16 cellular contexts compared by ENCODE assay signal in genomic region chr22:42929838-42930155, GRCh38.
DNase-seq lines count a peak whose midpoint lies in the region; ATAC-seq, FAIRE-seq and TF ChIP-seq lines count a peak whose summit lies in the region.
"Had no signal": no experiment of that assay in that cellular context is flagged by ENCODE, and none has a peak within 500 bp of the region (broad histone marks: within the 10 kb centered on the region; RNA-seq: fewer than 3 reads in every experiment).

No MANE protein-coding gene starts in this region.

- H3K4me1 ChIP-seq in GM12878 (ENCODE audit: control insufficient read depth, insufficient read depth, low read length), result peaks cover 80% of the 10 kb centered on the region
- peaks cover 89% of the 10 kb centered on the region for H3K4me1 ChIP-seq in lower lobe of right lung
- peaks cover 42 to 100% (median 82%) of the 10 kb centered on the region in 6 donors for H3K4me1 ChIP-seq in spleen

- BruUV-seq in GM12878 (replicated peaks; lab: Mats Ljungman, UMichigan), result no TSS peak

- no peak overlapping the region for H2AFZ ChIP-seq in GM12878 (ENCODE audit: control insufficient read depth, low read depth, low read length)

- FAIRE-seq in GM12878 (lab: Jason Lieb, UNC), result no peak
- FAIRE-seq: colon, frontal cortex had no signal

- peaks cover 87% of the 10 kb centered on the region for H3K79me2 ChIP-seq in GM12878 (ENCODE audit: control insufficient read depth, insufficient read depth, low read length)

- 69% methylated on average over 6 of the region's 6 CpGs for WGBS in GM12878 (ENCODE audit: insufficient coverage, insufficient replicate concordance, low lambda C conversion rate, missing lambda C conversion rate)
- 51 to 67% (median 56%) methylated on average over 6 of the region's 6 CpGs for whole genome bisulfite sequencing in spleen, 5 donors

- peak overlapping the region; percentile 75 for H3K9ac ChIP-seq in GM12878 (ENCODE audit: control insufficient read depth, insufficient read depth, low read length)

- no peaks in the 10 kb centered on the region for H3K27me3 ChIP-seq in GM12878 (replicated peaks in 1 of 2; ENCODE audit: control insufficient read depth in 2 of 2, insufficient read depth in 2 of 2, low read length in 1 of 2)
- no peaks in the 10 kb centered on the region for H3K27me3 ChIP-seq in lower lobe of right lung (ENCODE audit: low read depth)
- no peaks in the 10 kb centered on the region for H3K27me3 ChIP-seq in spleen (replicated peaks in 1 of 7)

- DNase-seq in COLO829 (ENCODE audit: low spot score) (peak; percentile 54), GM12878 (ENCODE audit: low read depth, low spot score) (no peak), lower lobe of right lung (no peak), spleen (peak; percentile 35), cortex of kidney (lab: John Stamatoyannopoulos, UW) (no peak), DMS153 treated with DMSO at 0.1 percent for 48 hours (lab: John Stamatoyannopoulos, UW; ENCODE audit: unreplicated experiment) (no peak), UCSD-AML1 (lab: John Stamatoyannopoulos, UW; ENCODE audit: unreplicated experiment) (no peak), A172 (ENCODE audit: low spot score) (no peak)
- DNase-seq: activated CD4-positive, alpha-beta T cell treated with anti-CD3 and anti-CD28 coated beads, Interleukin-2, amount 10 ng/mL, durations not matched to agents 24 days and 14 days; C1 segment of cervical spinal cord; NCI-H1436 treated with DMSO at 0.1 percent for 48 hours; NCI-H774; retina had no signal

- H3K4me3 ChIP-seq in GM12878 (0 out of 2 replicates have a peak overlapping the region, but pooled peaks have one; percentile 13), lower lobe of right lung (no peak overlapping the region), spleen (no peak overlapping the region)
- H3K4me3 ChIP-seq: SK-N-MC had no signal

- H3K4me2 ChIP-seq in GM12878 (ENCODE audit: control insufficient read depth, insufficient read depth), result peak overlapping the region; percentile 98

- no peak for TF ChIP-seq CTCF in GM12878 (IDR thresholded peaks at IDR 0.05 in 2 of 3, conservative IDR thresholded peaks at IDR 0.05 in 1 of 3; ENCODE audit: control insufficient read depth in 2 of 3, extremely low read depth in 1 of 3, insufficient read depth in 1 of 3, low read depth in 3 of 3, low read length in 3 of 3)
- TF ChIP-seq CTCF in lower lobe of right lung (IDR thresholded peaks at IDR 0.05), result no peak
- TF ChIP-seq CTCF in spleen (IDR thresholded peaks at IDR 0.05 in 8 of 11, conservative IDR thresholded peaks at IDR 0.05 in 3 of 11), result no peak

- intact Hi-C loops in GM12878 (cut with micrococcal nuclease; ENCODE audit: unreplicated experiment), result loop anchor here (5.0 kb wide), 1 partner anchor 83 kb away; no protein-coding TSS in a partner anchor
- intact Hi-C loops in lower lobe of right lung (cut with DNase I), result no loop called here
- intact Hi-C loops in spleen (cut with DNase I; ENCODE audit: low total_unique reads), result no loop called here

- no peaks in the 10 kb centered on the region; the same call in 2 of the 3 replicates for H3K9me3 ChIP-seq in GM12878 (replicated peaks; ENCODE audit: control insufficient read depth, insufficient read depth, low read length)
- no peaks in the 10 kb centered on the region for H3K9me3 ChIP-seq in lower lobe of right lung
- H3K9me3 ChIP-seq in spleen, result no peaks in the 10 kb centered on the region

- peak overlapping the region; percentile 99 for H3K27ac ChIP-seq in GM12878 (ENCODE audit: control insufficient read depth, insufficient read depth)
- peak overlapping the region; percentile 86 for H3K27ac ChIP-seq in lower lobe of right lung
- peak overlapping the region; percentile 46 to 94 (median 86) for H3K27ac ChIP-seq in spleen
- H3K27ac ChIP-seq: SK-N-MC had no signal

- CTCF ChIA-PET in GM12878 (lab: Yijun Ruan, JAX), result interaction anchor here (0.6 to 2.5 kb wide), 6 partner anchors 11 to 219 kb away, joined by 3 to 16 read pairs (median 6); no protein-coding TSS in a partner anchor

- SMC1A ChIA-PET in GM12878 (lab: Charles Lee; ENCODE audit: uncharacterized antibody, unreplicated experiment), result interaction anchor here (0.7 to 4.8 kb wide), 12 partner anchors 8 to 84 kb away, joined by 3 to 35 read pairs (median 6); no protein-coding TSS in a partner anchor

- RAD21 ChIA-PET in GM12878 (lab: Charles Lee; ENCODE audit: unreplicated experiment), result interaction anchor here (1.4 to 2.3 kb wide), 3 partner anchors 35 to 62 kb away, joined by 7 to 13 read pairs (median 8); no protein-coding TSS in a partner anchor

- ATAC-seq in GM12878, result no peak
- no peak for ATAC-seq in lower lobe of right lung

- no peak for TF ChIP-seq EP300 in GM12878 (IDR thresholded peaks at IDR 0.05; ENCODE audit: borderline replicate concordance in 1 of 2, control insufficient read depth in 1 of 2, low read depth in 2 of 2, low read length in 2 of 2)

- in situ Hi-C loops in GM12878 (cut with MboI), result loop anchor here (10.0 kb wide), 1 partner anchor 1105 kb away; no protein-coding TSS in a partner anchor

- H4K20me1 ChIP-seq in GM12878 (ENCODE audit: control insufficient read depth, insufficient read depth), result no peaks in the 10 kb centered on the region

- 0 out of 4 replicates have a peak, but pooled peaks cover 0 to 5% of the 10 kb centered on the region in 2 experiments for H3K36me3 ChIP-seq in GM12878 (ENCODE audit: control insufficient read depth in 2 of 2, insufficient read depth in 2 of 2, low read length in 1 of 2)
- H3K36me3 ChIP-seq in lower lobe of right lung, result no peaks in the 10 kb centered on the region
- H3K36me3 ChIP-seq in spleen, result peaks cover 0 to 6% (median 0%) of the 10 kb centered on the region in 6 donors

- POLR2A ChIA-PET in GM12878 (lab: Charles Lee), result interaction anchor here (1.3 to 3.9 kb wide), 5 partner anchors 8 to 85 kb away, joined by 4 to 15 read pairs (median 8); partner anchors contain the start of gene PACSIN2

- no peak for TF ChIP-seq RAD21 in GM12878 (IDR thresholded peaks at IDR 0.05; ENCODE audit: insufficient read depth, low read depth, low read length)

- TF ChIP-seq POLR2A in GM12878 (IDR thresholded peaks at IDR 0.05; ENCODE audit: low read depth, low read length), result no peak
- no peak for TF ChIP-seq POLR2A in spleen (IDR thresholded peaks at IDR 0.05)

TF ChIP-seq in GM12878, 131 proteins besides CTCF, POLR2A, EP300 and RAD21:
- TF ChIP-seq ZNF384 (IDR thresholded peaks at IDR 0.05; ENCODE audit: borderline replicate concordance, low read depth, low read length) (no peak), ZNF274 (IDR thresholded peaks at IDR 0.05; ENCODE audit: insufficient read depth, insufficient read length) (no peak), HCFC1 (IDR thresholded peaks at IDR 0.05; ENCODE audit: low read length) (no peak), RB1 (IDR thresholded peaks at IDR 0.05; ENCODE audit: borderline replicate concordance) (no peak), SMAD5 (IDR thresholded peaks at IDR 0.05; ENCODE audit: low read depth) (no peak)

Comparison
In these comparisons a context has a peak if more than half of its experiments do, and no peak if none do; other contexts are left out.
1. DNase-seq: peak in COLO829 (single experiment) and spleen (single experiment); none in GM12878 (single experiment), lower lobe of right lung (single experiment), cortex of kidney (single experiment), DMS153 treated with DMSO at 0.1 percent for 48 hours (single experiment), UCSD-AML1 (single experiment) and A172 (single experiment).
2. Peak in every context shown above with its lines, with median percentiles within 50 percentile points of each other: H3K27ac ChIP-seq.